8 cellular contexts compared by ENCODE assay signal in genomic region chr6:7589949-7590917, GRCh38. TPM values are rescaled to one million over a fixed set of nuclear protein-coding genes. Genes with fewer than 3 reads are reported as not detected.
DNase-seq lines count a peak whose midpoint lies in the region; ATAC-seq and TF ChIP-seq lines count a peak whose summit lies in the region.

SNRNP48 (plus strand) TSS chr6:7590198; CDS start chr6:7590258, 60 bp downstream.

- H3K9ac ChIP-seq in DND-41 (ENCODE audit: low read depth, low read length): peak within 1 kb of the TSS; percentile 91
- H3K9ac ChIP-seq in GM23248: peak within 1 kb of the TSS; percentile 85

- peak; percentile 94 for DNase-seq in DND-41
- peak; percentile 98 for DNase-seq in GM23248
- DNase-seq in Kasumi-1 (lab: John Stamatoyannopoulos, UW): peak; percentile 88 to 93
- peak; percentile 92 for DNase-seq in RPMI7951 (ENCODE audit: low read depth)
- peak; percentile 88 for DNase-seq in activated T-helper 1 cell treated with anti-CD3 and anti-CD28 coated beads, Interleukin-12 subunit alpha, Interleukin-12 subunit beta, Interleukin-2, Interleukin-4 antibody, amounts not matched to agents 30 ng/mL and 10 ng/mL and 1 ng/mL, durations not matched to agents 14 hours and 24 hours and 36 hours (ENCODE audit: low spot score)
- DNase-seq in fibroblast of mammary gland (ENCODE audit: low read depth): peak; percentile 89
- peak; percentile 84 to 95 (median 88) for DNase-seq in naive thymus-derived CD8-positive, alpha-beta T cell
- peak; percentile 79 to 90 (median 86) for DNase-seq in stimulated activated naive CD4-positive, alpha-beta T cell (lab: John Stamatoyannopoulos, UW)

- TF ChIP-seq CTCF in DND-41 (IDR thresholded peaks at IDR 0.05; ENCODE audit: borderline replicate concordance, extremely low read depth, low read length, poor library complexity, severe bottlenecking) (no peak), fibroblast of mammary gland (conservative IDR thresholded peaks at IDR 0.05; ENCODE audit: control insufficient read depth, insufficient read depth, low read depth, low read length) (no peak)

- peak within 1 kb of the TSS; percentile 100 for H3K4me3 Mint-ChIP-seq in activated T-helper 1 cell treated with anti-CD3 and anti-CD28 coated beads, Interleukin-12 subunit alpha, Interleukin-12 subunit beta, Interleukin-2, Interleukin-4 antibody, amounts not matched to agents 30 ng/mL and 10 ng/mL and 1 ng/mL, durations not matched to agents 14 hours and 24 hours and 36 hours
- H3K4me3 Mint-ChIP-seq in naive thymus-derived CD8-positive, alpha-beta T cell: peak within 1 kb of the TSS; percentile 96 to 100 (median 98)

- no peaks in the 10 kb centered on the region for H3K9me3 Mint-ChIP-seq in activated T-helper 1 cell treated with anti-CD3 and anti-CD28 coated beads, Interleukin-12 subunit alpha, Interleukin-12 subunit beta, Interleukin-2, Interleukin-4 antibody, amounts not matched to agents 30 ng/mL and 10 ng/mL and 1 ng/mL, durations not matched to agents 14 hours and 24 hours and 36 hours
- no peaks in the 10 kb centered on the region for H3K9me3 Mint-ChIP-seq in naive thymus-derived CD8-positive, alpha-beta T cell

- H3K27me3 ChIP-seq in DND-41 (ENCODE audit: insufficient read depth, low read length, poor library complexity) (no peaks in the 10 kb centered on the region), GM23248 (replicated peaks; ENCODE audit: insufficient read depth) (no peaks in the 10 kb centered on the region)

- H3K4me3 ChIP-seq in DND-41 (ENCODE audit: low read depth in 1 of 2, low read length in 2 of 2) (peak within 1 kb of the TSS; percentile 80 to 88), GM23248 (peak within 1 kb of the TSS; percentile 99), fibroblast of mammary gland (ENCODE audit: control insufficient read depth, low read depth, low read length) (peak within 1 kb of the TSS; percentile 78)

- peak within 1 kb of the TSS; percentile 95 for H3K27ac Mint-ChIP-seq in activated T-helper 1 cell treated with anti-CD3 and anti-CD28 coated beads, Interleukin-12 subunit alpha, Interleukin-12 subunit beta, Interleukin-2, Interleukin-4 antibody, amounts not matched to agents 30 ng/mL and 10 ng/mL and 1 ng/mL, durations not matched to agents 14 hours and 24 hours and 36 hours
- H3K27ac Mint-ChIP-seq in naive thymus-derived CD8-positive, alpha-beta T cell: peak within 1 kb of the TSS; percentile 84 to 98 (median 96)

- H3K9me3 ChIP-seq in DND-41 (ENCODE audit: insufficient read depth, low read length, severe bottlenecking): no peaks in the 10 kb centered on the region
- no peaks in the 10 kb centered on the region for H3K9me3 ChIP-seq in GM23248 (ENCODE audit: low read depth)

- H3K4me2 ChIP-seq in DND-41 (ENCODE audit: insufficient read depth, low read length) (peak within 1 kb of the TSS; percentile 75), GM23248 (ENCODE audit: unreplicated experiment) (peak within 1 kb of the TSS; percentile 93)

- in situ Hi-C loops in GM23248 (cut with MboI): no loop called here

- peaks cover 40% of the 10 kb centered on the region for H3K4me1 Mint-ChIP-seq in activated T-helper 1 cell treated with anti-CD3 and anti-CD28 coated beads, Interleukin-12 subunit alpha, Interleukin-12 subunit beta, Interleukin-2, Interleukin-4 antibody, amounts not matched to agents 30 ng/mL and 10 ng/mL and 1 ng/mL, durations not matched to agents 14 hours and 24 hours and 36 hours (ENCODE audit: low read depth)
- H3K4me1 Mint-ChIP-seq in naive thymus-derived CD8-positive, alpha-beta T cell: peaks cover 29 to 45% (median 44%) of the 10 kb centered on the region in 4 donors

- no peaks in the 10 kb centered on the region for H3K27me3 Mint-ChIP-seq in activated T-helper 1 cell treated with anti-CD3 and anti-CD28 coated beads, Interleukin-12 subunit alpha, Interleukin-12 subunit beta, Interleukin-2, Interleukin-4 antibody, amounts not matched to agents 30 ng/mL and 10 ng/mL and 1 ng/mL, durations not matched to agents 14 hours and 24 hours and 36 hours (ENCODE audit: insufficient read depth)
- no peaks in the 10 kb centered on the region for H3K27me3 Mint-ChIP-seq in naive thymus-derived CD8-positive, alpha-beta T cell

- peak within 1 kb of the TSS; percentile 83 for H3K27ac ChIP-seq in DND-41 (ENCODE audit: low read length)
- H3K27ac ChIP-seq in GM23248: peak within 1 kb of the TSS; percentile 78

- intact Hi-C loops in activated T-helper 1 cell treated with anti-CD3 and anti-CD28 coated beads, Interleukin-12 subunit alpha, Interleukin-12 subunit beta, Interleukin-2, Interleukin-4 antibody, amounts not matched to agents 30 ng/mL and 10 ng/mL and 1 ng/mL, durations not matched to agents 14 hours and 24 hours and 36 hours (cut with micrococcal nuclease): loop anchor here (1.0 to 5.0 kb wide), 9 partner anchors 15 to 847 kb away; partner anchors contain the start of genes BLOC1S5, CAGE1, DSP and EEF1E1

- POLR2A ChIA-PET in naive thymus-derived CD8-positive, alpha-beta T cell (lab: Charles Lee): interaction anchor here (1.0 to 1.5 kb wide), 3 partner anchors 200 to 930 kb away, joined by 5 to 8 read pairs (median 6); partner anchors contain the start of genes CAGE1, RIOK1 and SSR1

- H3K9me2 ChIP-seq in GM23248 (ENCODE audit: insufficient read depth): no peaks in the 10 kb centered on the region

- H3K36me3 Mint-ChIP-seq in activated T-helper 1 cell treated with anti-CD3 and anti-CD28 coated beads, Interleukin-12 subunit alpha, Interleukin-12 subunit beta, Interleukin-2, Interleukin-4 antibody, amounts not matched to agents 30 ng/mL and 10 ng/mL and 1 ng/mL, durations not matched to agents 14 hours and 24 hours and 36 hours (ENCODE audit: low read depth): peaks cover 15% of the 10 kb centered on the region
- H3K36me3 Mint-ChIP-seq in naive thymus-derived CD8-positive, alpha-beta T cell: peaks cover 0 to 18% (median 0%) of the 10 kb centered on the region in 3 donors

- ATAC-seq in DND-41 (ENCODE audit: insufficient read depth, low read depth): peak; percentile 99
- peak; percentile 98 for ATAC-seq in naive thymus-derived CD8-positive, alpha-beta T cell

- H4K20me1 ChIP-seq in DND-41 (ENCODE audit: insufficient read depth, low read length): peaks cover 22% of the 10 kb centered on the region
- no peaks in the 10 kb centered on the region; the same call in 1 of the 2 replicates for H4K20me1 ChIP-seq in GM23248 (ENCODE audit: insufficient read depth)

- peak within 1 kb of the TSS; percentile 93 for H2AFZ ChIP-seq in DND-41 (ENCODE audit: low read depth, low read length)
- H2AFZ ChIP-seq in GM23248: peak within 1 kb of the TSS; percentile 92

- WGBS in GM23248 (ENCODE audit: low coverage in 1 of 2, low lambda C conversion rate in 2 of 2, missing lambda C conversion rate in 2 of 2), 2 experiments: 1 to 2% methylated on average over 51 to 53 of the region's 72 CpGs

- H3K4me1 ChIP-seq in DND-41 (ENCODE audit: insufficient read depth, low read length) (peaks cover 37% of the 10 kb centered on the region), GM23248 (ENCODE audit: insufficient read depth) (peaks cover 34% of the 10 kb centered on the region)

- H3K36me3 ChIP-seq in DND-41 (ENCODE audit: insufficient read depth, low read length) (peaks cover 23% of the 10 kb centered on the region), GM23248 (ENCODE audit: low read depth) (peaks cover 21% of the 10 kb centered on the region)

- peaks cover 43% of the 10 kb centered on the region for H3K79me2 ChIP-seq in DND-41 (ENCODE audit: insufficient read depth, low read length)
- H3K79me2 ChIP-seq in GM23248 (ENCODE audit: insufficient read depth): peaks cover 49% of the 10 kb centered on the region

- H3F3A ChIP-seq in GM23248 (ENCODE audit: insufficient read depth): peaks cover 37% of the 10 kb centered on the region

RNA-seq across cellular contexts. Expression of gene SNRNP48, which starts in this region (rescaled TPM):
- 9.9 and 13.1 TPM in 2 replicates for total RNA-seq in GM23248 (2014; rRNA removed; shearing (Covaris generic))
- 9.7 and 11.5 TPM in 2 replicates for polyA plus RNA-seq in GM23248 (2016; fragmentation: Nextera tagmentation; extraction: Ambion mirVana)
- total RNA-seq in RPMI7951 (2014; rRNA removed; shearing (Covaris generic)): 18.5 and 19.2 TPM in 2 replicates
- total RNA-seq in activated T-helper 1 cell treated with anti-CD3 and anti-CD28 coated beads, Interleukin-12 subunit alpha, Interleukin-12 subunit beta, Interleukin-2, Interleukin-4 antibody, amounts not matched to agents 30 ng/mL and 10 ng/mL and 1 ng/mL, durations not matched to agents 14 hours and 24 hours and 36 hours: 17.7 and 18.0 TPM in 2 replicates
- 10 to 100 TPM; 29.2 TPM for total RNA-seq in naive thymus-derived CD8-positive, alpha-beta T cell
- polyA plus RNA-seq in naive thymus-derived CD8-positive, alpha-beta T cell: 10 to 100 TPM in 1 of 3 donors, 1 to 10 TPM in 2; 9.1 to 13.7 (median 9.3) TPM

Comparison
In these comparisons a context has a peak if more than half of its experiments do, and no peak if none do; other contexts are left out.
1. Peak in every context shown above with its lines: DNase-seq, ATAC-seq, H3K4me3 ChIP-seq and H3K27ac ChIP-seq.